ENCODE assay signal across 1 cellular context in the genomic region with DNA sequence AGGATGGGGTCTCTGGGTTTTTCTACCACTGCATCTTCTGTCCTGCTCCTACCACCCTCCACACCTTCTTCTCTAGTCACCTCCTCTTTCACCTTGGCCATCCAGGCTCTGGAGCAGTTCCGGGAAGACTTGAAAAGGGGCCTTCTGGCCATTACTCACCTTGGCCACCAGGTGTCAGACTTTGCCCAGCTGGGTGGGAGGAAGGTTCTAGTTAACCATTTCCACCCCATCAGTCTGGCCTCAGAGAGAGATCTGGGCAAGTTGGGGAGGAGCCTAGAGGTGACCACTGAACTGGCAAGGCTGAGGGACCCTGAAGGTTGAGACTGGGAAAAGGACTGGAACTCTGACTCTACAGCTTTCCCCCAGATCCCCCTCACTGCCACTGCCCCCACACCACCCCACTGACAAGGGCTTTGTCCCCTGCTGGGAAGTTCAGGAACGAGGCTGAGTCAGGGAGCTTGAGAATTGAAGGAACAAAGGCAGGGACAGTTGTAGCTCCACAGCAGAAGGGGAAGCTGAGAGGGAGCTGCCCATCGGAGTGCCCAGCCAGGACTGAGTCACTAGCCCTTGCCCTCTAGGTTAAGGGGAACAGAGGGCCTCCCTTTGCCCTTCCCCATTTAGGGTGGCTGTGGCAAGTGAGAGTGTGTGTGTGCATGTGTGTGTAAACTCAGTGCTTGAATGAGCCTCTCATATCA.
A peak's percentile ranks its signal among the peaks of the same experiment; 100 is the strongest.
TF ChIP-seq lines count a peak whose summit lies in the region.

No MANE protein-coding gene starts in this region.

TF ChIP-seq in Ishikawa, 13 proteins besides CTCF, POLR2A, EP300 and RAD21 (continued from another document):
- TF ChIP-seq CEBPB (IDR thresholded peaks at IDR 0.05) = no peak
- TF ChIP-seq, protein P1, sequence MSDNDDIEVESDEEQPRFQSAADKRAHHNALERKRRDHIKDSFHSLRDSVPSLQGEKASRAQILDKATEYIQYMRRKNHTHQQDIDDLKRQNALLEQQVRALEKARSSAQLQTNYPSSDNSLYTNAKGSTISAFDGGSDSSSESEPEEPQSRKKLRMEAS (IDR thresholded peaks at IDR 0.05) = peak; percentile 41; the same call in 1 of the 2 replicates
TF ChIP-seq in Ishikawa: peak in this region for 2.
